In the genomic region with DNA sequence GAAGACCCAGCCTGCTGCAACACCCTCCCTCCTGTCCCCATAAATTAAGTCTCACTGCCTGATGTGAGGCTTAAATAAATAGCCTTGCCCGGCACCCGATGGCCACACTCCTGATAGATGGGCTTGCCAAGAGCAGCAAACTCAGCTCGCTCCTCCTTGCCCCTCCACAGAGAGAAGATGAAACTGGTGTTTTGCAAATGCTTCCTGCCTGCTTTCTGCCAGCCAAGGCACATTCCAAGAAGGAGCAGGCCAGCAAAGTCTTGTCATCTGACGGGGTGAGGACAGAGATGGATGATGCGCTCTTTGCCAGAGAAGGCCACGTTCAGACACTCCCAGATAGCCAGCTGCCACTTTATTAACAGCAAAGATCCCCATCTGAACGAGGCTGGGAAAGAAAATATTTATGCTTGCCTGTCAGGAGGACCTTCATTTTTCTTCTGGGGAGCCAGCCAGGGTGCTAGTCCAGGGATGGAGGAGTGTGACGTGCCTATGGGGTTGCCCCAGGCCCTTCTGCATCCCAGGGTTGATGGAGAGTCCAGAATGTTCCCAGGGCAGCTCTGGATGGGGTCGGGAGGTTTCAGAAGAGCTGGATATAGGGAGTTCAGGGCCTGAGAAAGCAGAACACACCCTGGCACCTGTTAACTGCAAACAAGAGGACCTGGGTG, we compare ENCODE assay signal across 1 cellular context.
TF ChIP-seq lines count a peak whose summit lies in the region.

No MANE protein-coding gene starts in this region.

TF ChIP-seq in GM23338, 12 proteins besides CTCF, POLR2A, EP300 and RAD21 (continued from another document):
- TF ChIP-seq, protein P1, sequence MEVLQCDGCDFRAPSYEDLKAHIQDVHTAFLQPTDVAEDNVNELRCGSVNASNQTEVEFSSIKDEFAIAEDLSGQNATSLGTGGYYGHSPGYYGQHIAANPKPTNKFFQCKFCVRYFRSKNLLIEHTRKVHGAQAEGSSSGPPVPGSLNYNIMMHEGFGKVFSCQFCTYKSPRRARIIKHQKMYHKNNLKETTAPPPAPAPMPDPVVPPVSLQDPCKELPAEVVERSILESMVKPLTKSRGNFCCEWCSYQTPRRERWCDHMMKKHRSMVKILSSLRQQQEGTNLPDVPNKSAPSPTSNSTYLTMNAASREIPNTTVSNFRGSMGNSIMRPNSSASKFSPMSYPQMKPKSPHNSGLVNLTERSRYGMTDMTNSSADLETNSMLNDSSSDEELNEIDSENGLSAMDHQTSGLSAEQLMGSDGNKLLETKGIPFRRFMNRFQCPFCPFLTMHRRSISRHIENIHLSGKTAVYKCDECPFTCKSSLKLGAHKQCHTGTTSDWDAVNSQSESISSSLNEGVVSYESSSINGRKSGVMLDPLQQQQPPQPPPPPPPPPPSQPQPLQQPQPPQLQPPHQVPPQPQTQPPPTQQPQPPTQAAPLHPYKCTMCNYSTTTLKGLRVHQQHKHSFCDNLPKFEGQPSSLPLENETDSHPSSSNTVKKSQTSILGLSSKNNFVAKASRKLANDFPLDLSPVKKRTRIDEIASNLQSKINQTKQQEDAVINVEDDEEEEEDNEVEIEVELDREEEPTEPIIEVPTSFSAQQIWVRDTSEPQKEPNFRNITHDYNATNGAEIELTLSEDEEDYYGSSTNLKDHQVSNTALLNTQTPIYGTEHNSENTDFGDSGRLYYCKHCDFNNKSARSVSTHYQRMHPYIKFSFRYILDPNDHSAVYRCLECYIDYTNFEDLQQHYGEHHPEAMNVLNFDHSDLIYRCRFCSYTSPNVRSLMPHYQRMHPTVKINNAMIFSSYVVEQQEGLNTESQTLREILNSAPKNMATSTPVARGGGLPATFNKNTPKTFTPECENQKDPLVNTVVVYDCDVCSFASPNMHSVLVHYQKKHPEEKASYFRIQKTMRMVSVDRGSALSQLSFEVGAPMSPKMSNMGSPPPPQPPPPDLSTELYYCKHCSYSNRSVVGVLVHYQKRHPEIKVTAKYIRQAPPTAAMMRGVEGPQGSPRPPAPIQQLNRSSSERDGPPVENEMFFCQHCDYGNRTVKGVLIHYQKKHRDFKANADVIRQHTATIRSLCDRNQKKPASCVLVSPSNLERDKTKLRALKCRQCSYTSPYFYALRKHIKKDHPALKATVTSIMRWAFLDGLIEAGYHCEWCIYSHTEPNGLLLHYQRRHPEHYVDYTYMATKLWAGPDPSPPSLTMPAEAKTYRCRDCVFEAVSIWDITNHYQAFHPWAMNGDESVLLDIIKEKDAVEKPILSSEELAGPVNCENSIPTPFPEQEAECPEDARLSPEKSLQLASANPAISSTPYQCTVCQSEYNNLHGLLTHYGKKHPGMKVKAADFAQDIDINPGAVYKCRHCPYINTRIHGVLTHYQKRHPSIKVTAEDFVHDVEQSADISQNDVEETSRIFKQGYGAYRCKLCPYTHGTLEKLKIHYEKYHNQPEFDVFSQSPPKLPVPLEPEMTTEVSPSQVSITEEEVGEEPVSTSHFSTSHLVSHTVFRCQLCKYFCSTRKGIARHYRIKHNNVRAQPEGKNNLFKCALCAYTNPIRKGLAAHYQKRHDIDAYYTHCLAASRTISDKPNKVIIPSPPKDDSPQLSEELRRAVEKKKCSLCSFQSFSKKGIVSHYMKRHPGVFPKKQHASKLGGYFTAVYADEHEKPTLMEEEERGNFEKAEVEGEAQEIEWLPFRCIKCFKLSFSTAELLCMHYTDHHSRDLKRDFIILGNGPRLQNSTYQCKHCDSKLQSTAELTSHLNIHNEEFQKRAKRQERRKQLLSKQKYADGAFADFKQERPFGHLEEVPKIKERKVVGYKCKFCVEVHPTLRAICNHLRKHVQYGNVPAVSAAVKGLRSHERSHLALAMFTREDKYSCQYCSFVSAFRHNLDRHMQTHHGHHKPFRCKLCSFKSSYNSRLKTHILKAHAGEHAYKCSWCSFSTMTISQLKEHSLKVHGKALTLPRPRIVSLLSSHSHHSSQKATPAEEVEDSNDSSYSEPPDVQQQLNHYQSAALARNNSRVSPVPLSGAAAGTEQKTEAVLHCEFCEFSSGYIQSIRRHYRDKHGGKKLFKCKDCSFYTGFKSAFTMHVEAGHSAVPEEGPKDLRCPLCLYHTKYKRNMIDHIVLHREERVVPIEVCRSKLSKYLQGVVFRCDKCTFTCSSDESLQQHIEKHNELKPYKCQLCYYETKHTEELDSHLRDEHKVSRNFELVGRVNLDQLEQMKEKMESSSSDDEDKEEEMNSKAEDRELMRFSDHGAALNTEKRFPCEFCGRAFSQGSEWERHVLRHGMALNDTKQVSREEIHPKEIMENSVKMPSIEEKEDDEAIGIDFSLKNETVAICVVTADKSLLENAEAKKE (CRISPR knock-in tag; IDR thresholded peaks at IDR 0.05): no peak
- TF ChIP-seq, protein P2, sequence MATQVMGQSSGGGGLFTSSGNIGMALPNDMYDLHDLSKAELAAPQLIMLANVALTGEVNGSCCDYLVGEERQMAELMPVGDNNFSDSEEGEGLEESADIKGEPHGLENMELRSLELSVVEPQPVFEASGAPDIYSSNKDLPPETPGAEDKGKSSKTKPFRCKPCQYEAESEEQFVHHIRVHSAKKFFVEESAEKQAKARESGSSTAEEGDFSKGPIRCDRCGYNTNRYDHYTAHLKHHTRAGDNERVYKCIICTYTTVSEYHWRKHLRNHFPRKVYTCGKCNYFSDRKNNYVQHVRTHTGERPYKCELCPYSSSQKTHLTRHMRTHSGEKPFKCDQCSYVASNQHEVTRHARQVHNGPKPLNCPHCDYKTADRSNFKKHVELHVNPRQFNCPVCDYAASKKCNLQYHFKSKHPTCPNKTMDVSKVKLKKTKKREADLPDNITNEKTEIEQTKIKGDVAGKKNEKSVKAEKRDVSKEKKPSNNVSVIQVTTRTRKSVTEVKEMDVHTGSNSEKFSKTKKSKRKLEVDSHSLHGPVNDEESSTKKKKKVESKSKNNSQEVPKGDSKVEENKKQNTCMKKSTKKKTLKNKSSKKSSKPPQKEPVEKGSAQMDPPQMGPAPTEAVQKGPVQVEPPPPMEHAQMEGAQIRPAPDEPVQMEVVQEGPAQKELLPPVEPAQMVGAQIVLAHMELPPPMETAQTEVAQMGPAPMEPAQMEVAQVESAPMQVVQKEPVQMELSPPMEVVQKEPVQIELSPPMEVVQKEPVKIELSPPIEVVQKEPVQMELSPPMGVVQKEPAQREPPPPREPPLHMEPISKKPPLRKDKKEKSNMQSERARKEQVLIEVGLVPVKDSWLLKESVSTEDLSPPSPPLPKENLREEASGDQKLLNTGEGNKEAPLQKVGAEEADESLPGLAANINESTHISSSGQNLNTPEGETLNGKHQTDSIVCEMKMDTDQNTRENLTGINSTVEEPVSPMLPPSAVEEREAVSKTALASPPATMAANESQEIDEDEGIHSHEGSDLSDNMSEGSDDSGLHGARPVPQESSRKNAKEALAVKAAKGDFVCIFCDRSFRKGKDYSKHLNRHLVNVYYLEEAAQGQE (IDR thresholded peaks at IDR 0.05; ENCODE audit: unreplicated experiment): no peak
- TF ChIP-seq ZNF114 (CRISPR knock-in tag; IDR thresholded peaks at IDR 0.05) (no peak), ZNF331 (CRISPR knock-in tag; IDR thresholded peaks at IDR 0.05; ENCODE audit: low read depth) (no peak), EZH2 (IDR thresholded peaks at IDR 0.05; ENCODE audit: low read depth, unreplicated experiment) (no peak), JUNB (IDR thresholded peaks at IDR 0.05; ENCODE audit: unreplicated experiment) (no peak), CREB1 (CRISPR knock-in tag; IDR thresholded peaks at IDR 0.05; ENCODE audit: low read depth) (no peak), EZH2phosphoT487 (IDR thresholded peaks at IDR 0.05; ENCODE audit: unreplicated experiment) (no peak)
- TF ChIP-seq, protein P3, sequence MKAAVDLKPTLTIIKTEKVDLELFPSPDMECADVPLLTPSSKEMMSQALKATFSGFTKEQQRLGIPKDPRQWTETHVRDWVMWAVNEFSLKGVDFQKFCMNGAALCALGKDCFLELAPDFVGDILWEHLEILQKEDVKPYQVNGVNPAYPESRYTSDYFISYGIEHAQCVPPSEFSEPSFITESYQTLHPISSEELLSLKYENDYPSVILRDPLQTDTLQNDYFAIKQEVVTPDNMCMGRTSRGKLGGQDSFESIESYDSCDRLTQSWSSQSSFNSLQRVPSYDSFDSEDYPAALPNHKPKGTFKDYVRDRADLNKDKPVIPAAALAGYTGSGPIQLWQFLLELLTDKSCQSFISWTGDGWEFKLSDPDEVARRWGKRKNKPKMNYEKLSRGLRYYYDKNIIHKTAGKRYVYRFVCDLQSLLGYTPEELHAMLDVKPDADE (IDR thresholded peaks at IDR 0.05): no peak
